Comparison of ENCODE assay signal across 14 cellular contexts in the genomic region with DNA sequence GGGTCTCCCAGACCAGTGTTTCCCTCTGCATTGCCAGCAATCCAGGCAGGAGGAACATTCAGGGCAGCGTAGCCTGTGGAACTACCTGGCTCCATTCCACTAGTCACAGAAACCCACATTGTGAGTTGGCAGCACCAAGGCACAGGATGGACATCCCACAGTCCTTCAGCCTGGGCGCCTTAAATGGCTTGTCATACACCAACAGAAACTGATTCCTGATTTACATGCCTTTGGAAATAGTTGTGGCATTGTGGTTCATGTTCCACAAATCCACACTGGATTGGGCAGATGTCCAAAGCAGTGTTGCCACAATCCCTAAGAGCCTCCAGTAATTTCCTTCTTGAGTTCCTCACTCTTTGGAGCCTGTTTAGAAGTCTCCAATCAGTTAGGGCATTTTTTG.
DNase-seq lines count a peak whose midpoint lies in the region; ATAC-seq and TF ChIP-seq lines count a peak whose summit lies in the region.
"Had no signal": no experiment of that assay in that cellular context is flagged by ENCODE, and none has a peak within 500 bp of the region (broad histone marks: within the 10 kb centered on the region; RNA-seq: fewer than 3 reads in every experiment).

No MANE protein-coding gene starts in this region.

- RAD21 ChIA-PET in HCT116 (lab: Charles Lee; ENCODE audit: low non-redundant PET in 1 of 2, low total read pairs in 2 of 2, uncharacterized antibody in 2 of 2, unreplicated experiment in 2 of 2): no interaction called here

- no peak for TF ChIP-seq CTCF in HCT116 (IDR thresholded peaks at IDR 0.05 in 2 of 3, conservative IDR thresholded peaks at IDR 0.05 in 1 of 3; ENCODE audit: borderline replicate concordance in 1 of 3, insufficient read depth in 1 of 3, low read depth in 2 of 3, low read length in 2 of 3)
- TF ChIP-seq CTCF in astrocyte of the cerebellum (IDR thresholded peaks at IDR 0.05; ENCODE audit: low read depth, low read length, missing control alignments): no peak
- TF ChIP-seq CTCF in stomach (IDR thresholded peaks at IDR 0.05): no peak

- H3K9me3 ChIP-seq in HCT116 (ENCODE audit: control insufficient read depth in 1 of 2, insufficient read depth in 1 of 2, low read depth in 1 of 2, low read length in 2 of 2) (no peaks in the 10 kb centered on the region), stomach (no peaks in the 10 kb centered on the region)
- H3K9me3 ChIP-seq: pancreas had no signal

- no peak overlapping the region for H3K27ac ChIP-seq in HCT116 (ENCODE audit: low read depth, low read length)
- H3K27ac ChIP-seq in stomach: no peak overlapping the region
- H3K27ac ChIP-seq: pancreas had no signal

- no peak overlapping the region for H2AFZ ChIP-seq in HCT116 (ENCODE audit: low read depth, low read length, poor library complexity, severe bottlenecking)

- DNase-seq in HCT116 (ENCODE audit: low read depth, low spot score) (no peak), astrocyte of the cerebellum (ENCODE audit: low read depth) (peak; percentile 98), glomerular visceral epithelial cell (ENCODE audit: extremely low spot score) (peak; percentile 66), stomach (peak; percentile 27), immature natural killer cell (no peak)
- DNase-seq in activated CD8-positive, alpha-beta memory T cell treated with anti-CD3 and anti-CD28 coated beads for 24 hours: no peak
- DNase-seq: activated CD4-positive, alpha-beta T cell treated with anti-CD3 and anti-CD28 coated beads for 1 hour; DMS 273 treated with DMSO at 0.1 percent for 48 hours; NCI-H1105 treated with DMSO at 0.1 percent for 48 hours; NCI-H524; pancreas had no signal

- TF ChIP-seq EP300 in stomach (IDR thresholded peaks at IDR 0.05): no peak

- in situ Hi-C loops in astrocyte of the cerebellum (cut with HindIII; ENCODE audit: low sequenced_read_pairs): no loop called here

- H3K9me2 ChIP-seq in HCT116 (ENCODE audit: insufficient read depth): no peaks in the 10 kb centered on the region

- no peak overlapping the region for H3K4me3 Mint-ChIP-seq in immature natural killer cell
- H3K4me3 Mint-ChIP-seq: activated T-helper 17 cell treated with anti-CD3 and anti-CD28 coated beads, Interleukin-2, amount 50 U/mL, for 72 hours had no signal

- H3K4me3 ChIP-seq in HCT116 (replicated peaks in 1 of 2; ENCODE audit: low read depth in 1 of 2, low read length in 2 of 2) (no peak overlapping the region), astrocyte of the cerebellum (ENCODE audit: low read depth, low read length) (no peak overlapping the region), stomach (no peak overlapping the region)
- H3K4me3 ChIP-seq: lung, pancreas had no signal

- H3K27ac Mint-ChIP-seq in immature natural killer cell: no peak overlapping the region
- H3K27ac Mint-ChIP-seq: activated T-helper 17 cell treated with anti-CD3 and anti-CD28 coated beads, Interleukin-2, amount 50 U/mL, for 72 hours had no signal

- no peak overlapping the region for H3K9ac ChIP-seq in HCT116 (ENCODE audit: low read length)

- H3K36me3 Mint-ChIP-seq in immature natural killer cell: no peaks in the 10 kb centered on the region

- peaks cover 3 to 17% of the 10 kb centered on the region in 2 experiments; a peak in 1 of 4 replicates for H3K4me1 ChIP-seq in HCT116 (ENCODE audit: control insufficient read depth in 1 of 2, insufficient read depth in 2 of 2, low read length in 2 of 2)
- peaks cover 0 to 23% (median 7%) of the 10 kb centered on the region in 4 donors for H3K4me1 ChIP-seq in stomach

- H3K27me3 Mint-ChIP-seq in immature natural killer cell (ENCODE audit: low read depth in 3 of 3): peaks cover 0 to 4% (median 2%) of the 10 kb centered on the region in 3 donors
- H3K27me3 Mint-ChIP-seq: activated T-helper 17 cell treated with anti-CD3 and anti-CD28 coated beads, Interleukin-2, amount 50 U/mL, for 72 hours had no signal

- intact Hi-C loops in HCT116 (cut with micrococcal nuclease): no loop called here
- intact Hi-C loops in stomach (cut with DNase I; ENCODE audit: low total_unique reads): no loop called here

- no peak overlapping the region for H3K4me2 ChIP-seq in HCT116 (ENCODE audit: low read length)

- CTCF ChIA-PET in HCT116 (lab: Charles Lee): no interaction called here

- 27 to 53% (median 39%) methylated on average over 2 of the region's 2 CpGs for WGBS in stomach, 5 donors

- ATAC-seq in HCT116: no peak
- ATAC-seq in HG02623 (IDR thresholded peaks at IDR 0.05; ENCODE audit: unreplicated experiment): no peak
- ATAC-seq: activated T-helper 17 cell treated with anti-CD3 and anti-CD28 coated beads, Interleukin-2, amount 50 U/mL, for 72 hours had no signal

- POLR2A ChIA-PET in HCT116 (lab: Charles Lee): no interaction called here

- no peaks in the 10 kb centered on the region for H3K79me2 ChIP-seq in HCT116 (ENCODE audit: insufficient read depth, low read length)

- BruUV-seq in HCT116 (replicated peaks; lab: Mats Ljungman, UMichigan): no TSS peak

- no peaks in the 10 kb centered on the region for H4K20me1 ChIP-seq in HCT116 (ENCODE audit: insufficient read depth)

- H3K9me3 Mint-ChIP-seq in immature natural killer cell: peaks cover 0 to 3% (median 0%) of the 10 kb centered on the region in 6 donors
- H3K9me3 Mint-ChIP-seq: activated T-helper 17 cell treated with anti-CD3 and anti-CD28 coated beads, Interleukin-2, amount 50 U/mL, for 72 hours had no signal

- H3K36me3 ChIP-seq in HCT116 (ENCODE audit: control insufficient read depth in 1 of 2, insufficient read depth in 2 of 2, low read length in 2 of 2) (no peaks in the 10 kb centered on the region), stomach (no peaks in the 10 kb centered on the region)
- H3K36me3 ChIP-seq: pancreas had no signal

- TF ChIP-seq POLR2A in HCT116 (IDR thresholded peaks at IDR 0.05; ENCODE audit: borderline replicate concordance, extremely low read depth, insufficient read depth, insufficient read length) (no peak), stomach (IDR thresholded peaks at IDR 0.05) (no peak)

- no peaks in the 10 kb centered on the region for H3K27me3 ChIP-seq in HCT116 (ENCODE audit: insufficient read depth, low read length)
- H3K27me3 ChIP-seq in stomach: no peaks in the 10 kb centered on the region
- H3K27me3 ChIP-seq: pancreas had no signal

- TF ChIP-seq RAD21 in HCT116 (IDR thresholded peaks at IDR 0.05; ENCODE audit: low read depth): no peak

- H3K4me1 Mint-ChIP-seq in immature natural killer cell: no peaks in the 10 kb centered on the region
- H3K4me1 Mint-ChIP-seq: activated T-helper 17 cell treated with anti-CD3 and anti-CD28 coated beads, Interleukin-2, amount 50 U/mL, for 72 hours had no signal

TF ChIP-seq in HCT116, 20 proteins besides CTCF, POLR2A, EP300 and RAD21:
- TF ChIP-seq FOSL1 (IDR thresholded peaks at IDR 0.05; ENCODE audit: low read depth) (no peak), SIN3A (IDR thresholded peaks at IDR 0.05; ENCODE audit: low read depth) (0 out of 2 replicates have a peak, but pooled peaks have one; percentile 27), YY1 (IDR thresholded peaks at IDR 0.05; ENCODE audit: extremely low read depth, insufficient replicate concordance, low read depth, low read length) (no peak)
TF ChIP-seq in HCT116: peak in this region for 1.

Comparison
In these comparisons a context has a peak if more than half of its experiments do, and no peak if none do; other contexts are left out.
1. DNase-seq: peak in astrocyte of the cerebellum (single experiment), glomerular visceral epithelial cell (single experiment) and stomach (single experiment); none in HCT116 (single experiment), immature natural killer cell (0 of 3) and activated CD8-positive, alpha-beta memory T cell treated with anti-CD3 and anti-CD28 coated beads for 24 hours (single experiment).